ENCODE assay signal across 23 cellular contexts in the genomic region with DNA sequence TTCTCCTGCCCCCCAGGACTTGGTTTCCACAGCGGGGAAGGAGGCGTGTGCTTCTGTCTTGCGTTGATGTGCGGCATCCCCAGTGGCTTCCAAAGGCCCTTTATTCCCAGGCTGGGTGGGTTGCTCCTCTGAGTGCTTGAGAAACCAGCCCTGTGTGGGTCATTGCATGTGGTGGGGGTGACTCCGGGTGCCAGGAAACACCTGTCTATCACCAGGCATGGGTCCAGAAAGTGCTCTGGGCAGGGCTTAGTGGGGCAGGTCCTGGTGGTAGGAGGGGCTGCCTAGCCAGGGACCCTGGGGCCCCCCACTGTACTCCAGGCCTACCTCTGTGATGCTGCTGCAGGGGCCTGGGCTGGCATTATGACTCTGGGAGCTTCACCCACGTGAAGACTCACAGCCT.
"Had no signal": no experiment of that assay in that cellular context is flagged by ENCODE, and none has a peak within 500 bp of the region (broad histone marks: within the 10 kb centered on the region; RNA-seq: fewer than 3 reads in every experiment).

No MANE protein-coding gene starts in this region.

- DNase-seq: cortex of kidney; dorsolateral prefrontal cortex; effector CD4-positive, alpha-beta T cell; hypothalamus; naive B cell; stimulated activated CD4-positive, alpha-beta T cell treated with anti-CD3 and anti-CD28 coated beads, Interleukin-12 subunit alpha, Interleukin-12 subunit beta, amount 100 ng/mL, for 4 hours; stimulated activated CD4-positive, alpha-beta T cell treated with anti-CD3 and anti-CD28 coated beads, Interleukin-1b, Interleukin-23, amount 100 ng/mL, for 48 hours; stimulated activated CD4-positive, alpha-beta T cell treated with anti-CD3 and anti-CD28 coated beads, Interleukin-4, amount 100 ng/mL, for 1 hour; stimulated activated CD8-positive, alpha-beta memory T cell treated with anti-CD3 and anti-CD28 coated beads, Interleukin-4, amount 100 ng/mL, for 48 hours; stimulated activated naive CD4-positive, alpha-beta T cell; stimulated activated naive CD8-positive, alpha-beta T cell treated with anti-CD3 and anti-CD28 coated beads, Interleukin-15, amount 100 ng/mL, for 72 hours; transverse colon; upper lobe of right lung; uterus had no signal

- H3K4me1 ChIP-seq: parathyroid adenoma, upper lobe of right lung had no signal

- H3K27me3 ChIP-seq: dorsolateral prefrontal cortex, right atrium auricular region, suprapubic skin, transverse colon, upper lobe of right lung, uterus had no signal

- H3K9me3 ChIP-seq: neutrophil, right atrium auricular region, suprapubic skin, transverse colon, upper lobe of right lung, uterus had no signal

- H3K4me3 ChIP-seq: dorsolateral prefrontal cortex, lung, right atrium auricular region, smooth muscle cell, suprapubic skin, transverse colon, upper lobe of right lung, uterus had no signal

- H3K36me3 ChIP-seq: uterus had no signal

- ATAC-seq: left lobe of liver; natural killer cell treated with Interleukin-12 subunit alpha and Interleukin-12 subunit beta and Interleukin-15 and Interleukin-18, amount 100 ng/mL, for 72 hours; sciatic nerve; stimulated activated naive CD8-positive, alpha-beta T cell treated with anti-CD3 and anti-CD28 coated beads, Interleukin-15, amount 100 ng/mL, for 72 hours; upper lobe of right lung had no signal

- H3K27ac ChIP-seq: dorsolateral prefrontal cortex, neutrophil, parathyroid adenoma, right atrium auricular region, suprapubic skin, upper lobe of right lung, uterus had no signal
